ENCODE assay signal across 1 cellular context in the genomic region with DNA sequence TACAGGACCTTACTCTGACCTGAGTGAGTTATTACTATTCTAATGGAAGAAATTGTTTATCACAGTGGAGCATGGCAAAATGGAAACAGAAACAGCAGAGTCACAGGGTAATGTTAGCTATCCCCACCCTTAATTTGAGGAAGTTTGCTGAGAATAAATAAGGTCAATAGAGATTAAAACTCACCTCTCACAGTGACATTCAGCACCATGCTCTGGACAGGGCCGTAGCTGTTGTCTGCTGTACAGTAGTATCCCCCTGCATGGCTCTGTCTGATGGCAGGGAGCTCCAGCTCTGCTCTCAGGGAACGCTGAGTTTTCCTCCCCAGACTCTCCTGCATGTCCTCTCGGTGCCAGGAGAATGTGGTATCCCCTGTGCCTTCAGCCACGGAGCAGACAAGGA.
A peak's percentile ranks its signal among the peaks of the same experiment; 100 is the strongest.
TF ChIP-seq lines count a peak whose summit lies in the region.

No MANE protein-coding gene starts in this region.

TF ChIP-seq in H1, 55 proteins besides CTCF, POLR2A, EP300 and RAD21:
- no peak for TF ChIP-seq SAP30 (IDR thresholded peaks at IDR 0.05; ENCODE audit: insufficient read depth, insufficient replicate concordance, low read length)
- TF ChIP-seq YY1 (IDR thresholded peaks at IDR 0.05; ENCODE audit: low read depth, low read length), result 0 out of 2 replicates have a peak, but pooled peaks have one; percentile 6
- TF ChIP-seq JUND (IDR thresholded peaks at IDR 0.05; ENCODE audit: low read length), result no peak
